Comparison of ENCODE assay signal across 9 cellular contexts in the genomic region with DNA sequence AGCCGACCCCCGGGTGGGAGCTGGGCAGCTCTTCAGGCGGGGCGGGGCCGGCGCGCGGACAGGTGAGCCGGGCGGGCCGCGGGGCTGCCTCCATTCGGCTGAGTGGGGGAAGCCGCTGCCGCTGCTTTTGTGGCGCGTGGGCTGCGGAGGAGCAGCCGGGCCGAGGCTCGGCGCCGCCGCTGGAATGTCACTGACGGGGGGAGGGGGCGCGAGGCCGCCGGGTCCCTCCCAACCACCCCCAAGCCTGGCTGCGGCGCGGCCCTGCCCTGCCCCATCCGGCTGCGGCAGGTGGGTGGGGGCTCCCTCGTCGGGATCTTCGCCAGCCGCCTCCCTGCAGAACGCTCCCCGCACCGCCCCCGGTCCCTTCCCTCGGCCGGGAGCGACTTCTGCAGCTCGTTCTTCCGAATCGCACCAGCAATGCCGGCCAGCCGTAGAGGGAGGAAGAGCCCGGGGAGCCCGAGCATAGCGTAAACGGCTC. TPM values are rescaled to one million over a fixed set of nuclear protein-coding genes. Genes with fewer than 3 reads are reported as not detected.
DNase-seq lines count a peak whose midpoint lies in the region; ATAC-seq and TF ChIP-seq lines count a peak whose summit lies in the region.
"Had no signal": no experiment of that assay in that cellular context is flagged by ENCODE, and none has a peak within 500 bp of the region (broad histone marks: within the 10 kb centered on the region; RNA-seq: fewer than 3 reads in every experiment).

No MANE protein-coding gene starts in this region.

- 0 to 1% (median 1%) methylated on average over 19 to 54 of the region's 54 CpGs for WGBS in ovary, 3 donors

- H3K4me1 Mint-ChIP-seq in activated T-helper 17 cell treated with anti-CD3 and anti-CD28 coated beads, Interleukin-2, amount 50 U/mL, for 72 hours, result peaks cover 27% of the 10 kb centered on the region

- peak overlapping the region; percentile 64 for H3K4me3 ChIP-seq in cardiac muscle cell
- peak overlapping the region; percentile 80 for H3K4me3 ChIP-seq in ovary
- H3K4me3 ChIP-seq in uterus, result peak overlapping the region; percentile 71 to 81

- TF ChIP-seq EP300 in ovary (IDR thresholded peaks at IDR 0.05), result no peak

- no peak for TF ChIP-seq POLR2A in ovary (IDR thresholded peaks at IDR 0.05)
- no peak for TF ChIP-seq POLR2A in uterus (IDR thresholded peaks at IDR 0.05)

- intact Hi-C loops in ovary (cut with DNase I), result loop anchor here in 2 of 4 donors (2.0 to 5.0 kb wide), 2 partner anchors 136 to 190 kb away; a partner anchor contains a TSS
- intact Hi-C loops in uterus (cut with DNase I; ENCODE audit: low total_unique reads), result no loop called here

- TF ChIP-seq CTCF in cardiac muscle cell (IDR thresholded peaks at IDR 0.05; ENCODE audit: low read depth, low read length), result no peak
- no peak for TF ChIP-seq CTCF in ovary (IDR thresholded peaks at IDR 0.05)
- peak in 1 of 4 experiments; percentile 16 for TF ChIP-seq CTCF in uterus (IDR thresholded peaks at IDR 0.05)

- no peaks in the 10 kb centered on the region for H3K9me3 Mint-ChIP-seq in activated T-helper 17 cell treated with anti-CD3 and anti-CD28 coated beads, Interleukin-2, amount 50 U/mL, for 72 hours
- H3K9me3 Mint-ChIP-seq: stimulated activated naive CD8-positive, alpha-beta T cell treated with anti-CD3 and anti-CD28 coated beads, Interleukin-15, Interleukin-2, amounts not matched to agents 100 ng/mL and 50 ng/mL, for 24 hours had no signal

- H3K27me3 ChIP-seq in cardiac muscle cell, result no peaks in the 10 kb centered on the region
- H3K27me3 ChIP-seq in ovary, result no peaks in the 10 kb centered on the region
- H3K27me3 ChIP-seq in uterus, result no peaks in the 10 kb centered on the region

- H3K4me1 ChIP-seq in cardiac muscle cell (ENCODE audit: low read depth), result peaks cover 46% of the 10 kb centered on the region
- peaks cover 8% of the 10 kb centered on the region for H3K4me1 ChIP-seq in ovary (ENCODE audit: insufficient read depth)
- peaks cover 0 to 9% of the 10 kb centered on the region in 2 donors for H3K4me1 ChIP-seq in uterus

- H3K9me3 ChIP-seq in cardiac muscle cell (ENCODE audit: low read depth) (no peaks in the 10 kb centered on the region), ovary (no peaks in the 10 kb centered on the region), uterus (no peaks in the 10 kb centered on the region)

- no peak overlapping the region for H3K27ac Mint-ChIP-seq in activated T-helper 17 cell treated with anti-CD3 and anti-CD28 coated beads, Interleukin-2, amount 50 U/mL, for 72 hours

- H3K27ac ChIP-seq in cardiac muscle cell (peak overlapping the region; percentile 94), ovary (peak overlapping the region; percentile 95 to 99), uterus (peak overlapping the region; percentile 96 to 99)

- no peak overlapping the region for H3K4me3 Mint-ChIP-seq in activated T-helper 17 cell treated with anti-CD3 and anti-CD28 coated beads, Interleukin-2, amount 50 U/mL, for 72 hours

- no peaks in the 10 kb centered on the region for H3K36me3 ChIP-seq in cardiac muscle cell
- H3K36me3 ChIP-seq in ovary, result no peaks in the 10 kb centered on the region
- no peaks in the 10 kb centered on the region for H3K36me3 ChIP-seq in uterus

- ATAC-seq in HG02588 (IDR thresholded peaks at IDR 0.05; ENCODE audit: unreplicated experiment), result peak; percentile 36
- peak; percentile 25 for ATAC-seq in activated T-helper 17 cell treated with anti-CD3 and anti-CD28 coated beads, Interleukin-2, amount 50 U/mL, for 72 hours (replicated peaks)

- H3K36me3 Mint-ChIP-seq in activated T-helper 17 cell treated with anti-CD3 and anti-CD28 coated beads, Interleukin-2, amount 50 U/mL, for 72 hours (ENCODE audit: low read depth), result peaks cover 11% of the 10 kb centered on the region

- no peaks in the 10 kb centered on the region for H3K27me3 Mint-ChIP-seq in activated T-helper 17 cell treated with anti-CD3 and anti-CD28 coated beads, Interleukin-2, amount 50 U/mL, for 72 hours
- H3K27me3 Mint-ChIP-seq: stimulated activated naive CD8-positive, alpha-beta T cell treated with anti-CD3 and anti-CD28 coated beads, Interleukin-15, Interleukin-2, amounts not matched to agents 100 ng/mL and 50 ng/mL, for 24 hours had no signal

- DNase-seq in activated CD4-positive, alpha-beta T cell treated with anti-CD3 and anti-CD28 coated beads for 48 hours, result peak; percentile 60
- no peak for DNase-seq in activated CD4-positive, alpha-beta T cell treated with anti-CD3 and anti-CD28 coated beads for 1 hour
- peak; percentile 65 for DNase-seq in NCI-H128 (lab: John Stamatoyannopoulos, UW; ENCODE audit: unreplicated experiment)
- peak; percentile 54 to 81 for DNase-seq in cardiac muscle cell (ENCODE audit: low read depth in 1 of 2, low spot score in 1 of 2)
- peak in 4 of 5 donors; percentile 63 to 79 (median 74) for DNase-seq in ovary
- peak; percentile 48 to 61 for DNase-seq in uterus

RNA-seq across cellular contexts. Expression of a gene that starts 0.4 kb away (rescaled TPM):
- 100 to 1,000 TPM; 294 to 337 TPM for total RNA-seq in activated T-helper 17 cell treated with anti-CD3 and anti-CD28 coated beads, Interleukin-2, amount 50 U/mL, for 72 hours
- total RNA-seq in cardiac muscle cell (207 and 227 TPM in 2 replicates), ovary (100 to 1,000 TPM; 140 to 301 (median 261) TPM), uterus (100 to 1,000 TPM; 244 to 521 (median 335) TPM)
- polyA plus RNA-seq in cardiac muscle cell (118 TPM in 2 replicates), ovary (100 to 1,000 TPM; 120 to 241 TPM)

RNA-seq across cellular contexts. Expression of a gene that starts 48.3 kb away (rescaled TPM):
- 10 to 100 TPM; 53.6 TPM for total RNA-seq in activated T-helper 17 cell treated with anti-CD3 and anti-CD28 coated beads, Interleukin-2, amount 50 U/mL, for 72 hours
- 20.6 and 22.4 TPM in 2 replicates for total RNA-seq in cardiac muscle cell
- 16.3 and 28.4 TPM in 2 replicates for polyA plus RNA-seq in cardiac muscle cell
- total RNA-seq in ovary, result 10 to 100 TPM; 12.4 to 20.2 (median 19.0) TPM
- polyA plus RNA-seq in ovary, result 10 to 100 TPM; 14.0 to 28.2 TPM
- 10 to 100 TPM in 3 of 4 donors, 1 to 10 TPM in 1; 3.3 to 25.5 (median 16.4) TPM for total RNA-seq in uterus
